Comparison of ENCODE assay signal across 1 cellular context in genomic region chr12:7439579-7440505, GRCh38.
TF ChIP-seq lines count a peak whose summit lies in the region.

No MANE protein-coding gene starts in this region.

TF ChIP-seq in K562, 482 proteins besides CTCF, POLR2A, EP300 and RAD21 (continued from another document and continues in another):
- TF ChIP-seq ELF4 (CRISPR knock-in tag; IDR thresholded peaks at IDR 0.05) = no peak
- TF ChIP-seq NCOA1 (IDR thresholded peaks at IDR 0.05; ENCODE audit: low read depth) = no peak
- TF ChIP-seq CBX8 (IDR thresholded peaks at IDR 0.05; ENCODE audit: borderline replicate concordance, extremely low read depth, low read depth, low read length, poor library complexity, severe bottlenecking) = no peak
- no peak for TF ChIP-seq MTA2 (IDR thresholded peaks at IDR 0.05; ENCODE audit: low read depth)
- no peak for TF ChIP-seq BRF2 (IDR thresholded peaks at IDR 0.05; ENCODE audit: borderline replicate concordance, insufficient read depth, insufficient read length)
- no peak for TF ChIP-seq ZSCAN32 (CRISPR knock-in tag; IDR thresholded peaks at IDR 0.05)
- no peak for TF ChIP-seq NR2C1 (IDR thresholded peaks at IDR 0.05)
- TF ChIP-seq NR2C1 (tag; IDR thresholded peaks at IDR 0.05) = no peak
- TF ChIP-seq TCF7L2 (IDR thresholded peaks at IDR 0.05; ENCODE audit: low read depth, low read length) = no peak
- peak; percentile 80 for TF ChIP-seq GATAD2B (IDR thresholded peaks at IDR 0.05; ENCODE audit: borderline replicate concordance)
- TF ChIP-seq ZNF175 (CRISPR knock-in tag; IDR thresholded peaks at IDR 0.05; ENCODE audit: low read depth) = no peak
- no peak for TF ChIP-seq E2F3 (CRISPR knock-in tag; IDR thresholded peaks at IDR 0.05)
- TF ChIP-seq ZBTB9 (CRISPR knock-in tag; IDR thresholded peaks at IDR 0.05) = no peak
- TF ChIP-seq SMAD2 (IDR thresholded peaks at IDR 0.05; ENCODE audit: low read depth, low read length) = no peak
- TF ChIP-seq PRDM10 (IDR thresholded peaks at IDR 0.05; ENCODE audit: partially characterized antibody) = peak; percentile 27
- no peak for TF ChIP-seq HCFC1 (IDR thresholded peaks at IDR 0.05; ENCODE audit: low read depth, low read length)
- TF ChIP-seq ARNT (IDR thresholded peaks at IDR 0.05) = no peak
- TF ChIP-seq CCAR2 (IDR thresholded peaks at IDR 0.05; ENCODE audit: low read depth, low read length) = no peak
- TF ChIP-seq ZZZ3 (IDR thresholded peaks at IDR 0.05) = no peak
- TF ChIP-seq CHD1 (IDR thresholded peaks at IDR 0.05; ENCODE audit: low read length) = no peak
- no peak for TF ChIP-seq GTF3C2 (IDR thresholded peaks at IDR 0.05; ENCODE audit: borderline replicate concordance, extremely low read depth, insufficient read length)
- no peak for TF ChIP-seq HMG20B (CRISPR knock-in tag; IDR thresholded peaks at IDR 0.05)
- no peak for TF ChIP-seq NFIX (CRISPR knock-in tag; IDR thresholded peaks at IDR 0.05; ENCODE audit: low read depth)
- TF ChIP-seq ELF2 (CRISPR knock-in tag; IDR thresholded peaks at IDR 0.05) = no peak
- no peak for TF ChIP-seq RAD51 (IDR thresholded peaks at IDR 0.05; ENCODE audit: borderline replicate concordance, low read depth)
- no peak for TF ChIP-seq MTF1 (CRISPR knock-in tag; IDR thresholded peaks at IDR 0.05; ENCODE audit: borderline replicate concordance)
- TF ChIP-seq ZNF583 (CRISPR knock-in tag; IDR thresholded peaks at IDR 0.05) = no peak
- TF ChIP-seq ZNF239 (CRISPR knock-in tag; IDR thresholded peaks at IDR 0.05) = no peak
- no peak for TF ChIP-seq CREBBP (IDR thresholded peaks at IDR 0.05; ENCODE audit: low read depth, low read length)
- no peak for TF ChIP-seq FOXA3 (CRISPR knock-in tag; conservative IDR thresholded peaks at IDR 0.05 in 1 of 2, IDR thresholded peaks at IDR 0.05 in 1 of 2)
- TF ChIP-seq U2AF1 (optimal IDR thresholded peaks at IDR 0.05; ENCODE audit: low read depth, low read length) = no peak
- no peak for TF ChIP-seq POU5F1 (IDR thresholded peaks at IDR 0.05; ENCODE audit: borderline replicate concordance, low read depth, low read length, partially characterized antibody)
- peak; percentile 97 for TF ChIP-seq ZNF146 (CRISPR knock-in tag; IDR thresholded peaks at IDR 0.05; ENCODE audit: unreplicated experiment)
- no peak for TF ChIP-seq SRF (CRISPR knock-in tag; IDR thresholded peaks at IDR 0.05)
- no peak for TF ChIP-seq ZNF174 (CRISPR knock-in tag; IDR thresholded peaks at IDR 0.05)
- TF ChIP-seq PTTG1 (tag; IDR thresholded peaks at IDR 0.05; ENCODE audit: low read depth) = no peak
- TF ChIP-seq CAMTA2 (CRISPR knock-in tag; conservative IDR thresholded peaks at IDR 0.05) = no peak
- TF ChIP-seq ZNF695 (CRISPR knock-in tag; IDR thresholded peaks at IDR 0.05) = no peak
- TF ChIP-seq ZNF143 (CRISPR knock-in tag; IDR thresholded peaks at IDR 0.05) = no peak
- TF ChIP-seq ZBTB40 (IDR thresholded peaks at IDR 0.05) = peak; percentile 82
- no peak for TF ChIP-seq ZBTB40 (CRISPR knock-in tag; IDR thresholded peaks at IDR 0.05)
- peak; percentile 80 to 93; a peak in 2 of 4 replicates for TF ChIP-seq UBTF (IDR thresholded peaks at IDR 0.05; ENCODE audit: borderline replicate concordance in 1 of 2, low read depth in 2 of 2, low read length in 2 of 2)
- peak; percentile 60; the same call in 1 of the 2 replicates for TF ChIP-seq PHF8 (IDR thresholded peaks at IDR 0.05; ENCODE audit: borderline replicate concordance, low read length)
- TF ChIP-seq DMBX1 (CRISPR knock-in tag; IDR thresholded peaks at IDR 0.05; ENCODE audit: borderline replicate concordance) = no peak
- no peak for TF ChIP-seq TAL1 (IDR thresholded peaks at IDR 0.05)
- TF ChIP-seq PCBP1 (IDR thresholded peaks at IDR 0.05; ENCODE audit: low read depth, low read length, poor library complexity, severe bottlenecking) = no peak
- no peak for TF ChIP-seq TCF3 (CRISPR knock-in tag; IDR thresholded peaks at IDR 0.05)
